Comparison of ENCODE assay signal across 8 cellular contexts in genomic region chr4:27048350-27049100, GRCh38.
DNase-seq lines count a peak whose midpoint lies in the region; ATAC-seq and TF ChIP-seq lines count a peak whose summit lies in the region.

No MANE protein-coding gene starts in this region.

- TF ChIP-seq CTCF in fibroblast of the aortic adventitia (IDR thresholded peaks at IDR 0.05; ENCODE audit: insufficient read depth, low read length) (peak; percentile 68), psoas muscle (IDR thresholded peaks at IDR 0.05) (peak; percentile 80)

- ATAC-seq in SK-N-SH treated with all-trans-retinoic acid at 6 μM for 48 hours: peak; percentile 71
- ATAC-seq in psoas muscle: peak in 1 of 4 donors; percentile 61
- ATAC-seq in GM18505 (IDR thresholded peaks at IDR 0.05; ENCODE audit: unreplicated experiment): no peak

- no peak for TF ChIP-seq POLR2A in GM18505 (IDR thresholded peaks at IDR 0.05; ENCODE audit: borderline replicate concordance, extremely low read depth, insufficient read depth, insufficient read length)

- H3K27me3 ChIP-seq in psoas muscle (ENCODE audit: insufficient read depth in 3 of 3, low read length in 2 of 3): peaks cover 0 to 17% (median 0%) of the 10 kb centered on the region in 3 donors

- DNase-seq in NCI-H510A treated with DMSO at 0.1 percent for 48 hours (lab: John Stamatoyannopoulos, UW): peak; percentile 69
- DNase-seq in NCI-H510A (lab: John Stamatoyannopoulos, UW): no peak
- peak; percentile 17 for DNase-seq in KG1 (lab: John Stamatoyannopoulos, UW)
- DNase-seq in fibroblast of the aortic adventitia (ENCODE audit: low read depth): peak; percentile 58
- DNase-seq in psoas muscle: no peak
- no peak for DNase-seq in islet precursor cell

- H3K36me3 ChIP-seq in psoas muscle (ENCODE audit: insufficient read depth in 1 of 2, low read depth in 1 of 2): no peaks in the 10 kb centered on the region

- no peaks in the 10 kb centered on the region for H3K4me1 ChIP-seq in psoas muscle

- 6 to 16% (median 10%) methylated on average over 17 of the region's 17 CpGs for WGBS in psoas muscle, 3 donors

- H3K9me3 ChIP-seq in psoas muscle: no peaks in the 10 kb centered on the region

- no peak overlapping the region for H3K27ac ChIP-seq in psoas muscle

- intact Hi-C loops in psoas muscle (cut with DNase I): no loop called here

- H3K4me3 ChIP-seq in fibroblast of the aortic adventitia (ENCODE audit: low read depth, low read length) (peak overlapping the region; percentile 60), psoas muscle (peak overlapping the region; percentile 58)

TF ChIP-seq in SK-N-SH treated with all-trans-retinoic acid at 6 μM for 48 hours, 23 proteins besides CTCF, POLR2A, EP300 and RAD21:
- TF ChIP-seq TCF4 (CRISPR knock-in tag; IDR thresholded peaks at IDR 0.05; ENCODE audit: borderline replicate concordance) (no peak), ZNF565 (CRISPR knock-in tag; conservative IDR thresholded peaks at IDR 0.05; ENCODE audit: low read depth) (no peak), PATZ1 (CRISPR knock-in tag; IDR thresholded peaks at IDR 0.05; ENCODE audit: borderline replicate concordance) (no peak)

Comparison
In these comparisons a context has a peak if more than half of its experiments do, and no peak if none do; other contexts are left out.
1. DNase-seq: peak in NCI-H510A treated with DMSO at 0.1 percent for 48 hours (single experiment), KG1 (single experiment) and fibroblast of the aortic adventitia (single experiment); none in NCI-H510A (single experiment), psoas muscle (0 of 2) and islet precursor cell (single experiment).